15 cellular contexts compared by ENCODE assay signal in the genomic region with DNA sequence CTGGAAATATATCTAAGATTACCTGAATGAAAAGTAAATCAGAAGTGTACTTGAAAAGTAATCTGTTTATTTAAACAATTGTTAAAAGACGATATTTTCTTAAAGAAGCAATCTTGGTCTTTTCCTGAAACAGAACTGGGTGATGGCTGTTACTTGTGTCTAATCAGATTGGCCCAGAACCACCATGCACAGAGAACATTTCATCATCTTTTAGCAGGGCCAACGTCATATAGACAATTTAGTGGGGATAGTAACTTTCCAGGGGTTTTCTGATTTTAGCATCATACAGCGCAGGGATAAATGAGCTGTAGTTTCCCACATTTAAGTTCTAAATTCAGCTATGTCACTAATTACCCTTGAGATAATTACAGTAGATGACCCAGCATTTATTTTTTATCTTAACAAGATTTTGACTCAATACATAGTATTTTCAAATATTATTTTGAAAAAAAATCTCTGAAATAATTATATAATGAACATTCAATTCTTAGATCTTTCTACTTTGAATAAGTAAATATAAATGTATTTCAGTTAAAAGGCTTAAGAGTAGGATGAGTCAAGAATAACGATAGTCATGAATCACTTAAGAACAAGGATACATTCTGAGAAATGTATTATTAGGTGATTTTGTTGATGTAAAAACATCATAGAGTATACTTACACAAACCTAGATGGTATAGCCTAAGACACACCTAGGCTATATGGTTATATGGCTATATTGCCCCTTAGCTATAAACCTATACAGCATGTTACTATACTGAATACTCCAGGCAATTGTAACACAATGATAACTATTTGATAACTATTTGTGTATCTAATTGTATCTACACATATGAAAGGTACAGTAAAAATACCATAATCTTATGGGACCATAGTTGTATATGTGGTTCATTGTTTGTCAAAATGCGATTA.
"Had no signal": no experiment of that assay in that cellular context is flagged by ENCODE, and none has a peak within 500 bp of the region (broad histone marks: within the 10 kb centered on the region; RNA-seq: fewer than 3 reads in every experiment).

No MANE protein-coding gene starts in this region.

- ATAC-seq: gastroesophageal sphincter; left cardiac atrium; naive thymus-derived CD8-positive, alpha-beta T cell had no signal

- H3K4me1 ChIP-seq: right atrium auricular region, sigmoid colon had no signal

- H3K4me3 ChIP-seq: gastroesophageal sphincter, right atrium auricular region, sigmoid colon, skin epidermis had no signal

- FAIRE-seq: colon, keratinocyte had no signal

- H3K36me3 ChIP-seq: gastroesophageal sphincter, right atrium auricular region, sigmoid colon had no signal

- H3K9me3 ChIP-seq: gastroesophageal sphincter, right atrium auricular region, sigmoid colon had no signal

- DNase-seq: cerebellar nuclear complex; erythroblast; foreskin fibroblast; glutamatergic neuron; left cardiac atrium; naive thymus-derived CD8-positive, alpha-beta T cell; posterior cingulate gyrus; sigmoid colon; stimulated activated CD4-positive, alpha-beta T cell treated with anti-CD3 and anti-CD28 coated beads, Interleukin-2, amount 100 ng/mL, for 24 hours; stimulated activated naive CD4-positive, alpha-beta T cell had no signal

- H3K27me3 ChIP-seq: gastroesophageal sphincter, right atrium auricular region, sigmoid colon had no signal
